Comparison of ENCODE assay signal across 8 cellular contexts in genomic region chr17:3002538-3003301, GRCh38.
A peak's percentile ranks its signal among the peaks of the same experiment; 100 is the strongest.
DNase-seq lines count a peak whose midpoint lies in the region; ATAC-seq, FAIRE-seq and TF ChIP-seq lines count a peak whose summit lies in the region.

No MANE protein-coding gene starts in this region.

- DNase-seq in colonic mucosa (peak; percentile 45), substantia nigra (lab: John Stamatoyannopoulos, UW) (peak in 5 of 49 donors; percentile 8 to 44 (median 15)), COLO668 (lab: John Stamatoyannopoulos, UW; ENCODE audit: unreplicated experiment) (no peak), frontal cortex (ENCODE audit: low spot score in 2 of 2) (no peak), SW480 (ENCODE audit: low spot score) (no peak)

- no peak for FAIRE-seq in frontal cortex (lab: Jason Lieb, UNC)

- TF ChIP-seq CTCF in GM12875 (IDR thresholded peaks at IDR 0.05; ENCODE audit: borderline replicate concordance, insufficient read depth, low read depth, low read length) (no peak), colonic mucosa (IDR thresholded peaks at IDR 0.05) (no peak)

- no peaks in the 10 kb centered on the region for H3K9me3 ChIP-seq in colonic mucosa

- peaks cover 14% of the 10 kb centered on the region for H3K4me1 ChIP-seq in colonic mucosa

- intact Hi-C loops in colonic mucosa (cut with DNase I) = no loop called here

- ATAC-seq in GM21381 (IDR thresholded peaks at IDR 0.05; ENCODE audit: unreplicated experiment) = peak; percentile 68
- peak; percentile 65 for ATAC-seq in HG03565 (IDR thresholded peaks at IDR 0.05; ENCODE audit: unreplicated experiment)

- H3K36me3 ChIP-seq in colonic mucosa = no peaks in the 10 kb centered on the region

- H3K27ac ChIP-seq in colonic mucosa (no peak overlapping the region), substantia nigra (ENCODE audit: low read depth, low read length, poor library complexity, severe bottlenecking) (peak overlapping the region; percentile 86)

- H3K27me3 ChIP-seq in colonic mucosa = no peaks in the 10 kb centered on the region

- peak overlapping the region; percentile 1 for H3K4me3 ChIP-seq in GM12875 (ENCODE audit: low read depth, low read length)
- no peak overlapping the region for H3K4me3 ChIP-seq in colonic mucosa

- peak overlapping the region; percentile 16 to 61 for H3K9ac ChIP-seq in colonic mucosa (ENCODE audit: low read depth in 2 of 2, low read length in 2 of 2)
